ENCODE assay signal across 12 cellular contexts in genomic region chr2:107808986-107809385, GRCh38. TPM values are rescaled to one million over a fixed set of nuclear protein-coding genes. Genes with fewer than 3 reads are reported as not detected.
DNase-seq lines count a peak whose midpoint lies in the region; ATAC-seq, FAIRE-seq and TF ChIP-seq lines count a peak whose summit lies in the region.
"Had no signal": no experiment of that assay in that cellular context is flagged by ENCODE, and none has a peak within 500 bp of the region (broad histone marks: within the 10 kb centered on the region; RNA-seq: fewer than 3 reads in every experiment).

No MANE protein-coding gene starts in this region.

- CTCF ChIA-PET in HepG2 (lab: Yijun Ruan, JAX; ENCODE audit: low intra/inter-chr PET ratio, low total read pairs) (no interaction called here), HEK293T (lab: Yijun Ruan, JAX) (no interaction called here)
- CTCF ChIA-PET in CD4-positive, alpha-beta memory T cell (lab: Charles Lee; ENCODE audit: partially characterized antibody): no interaction called here

- H4K20me1 ChIP-seq in HepG2 (ENCODE audit: insufficient read depth, low read length): no peaks in the 10 kb centered on the region

- intact Hi-C loops in HepG2 (cut with micrococcal nuclease; ENCODE audit: unreplicated experiment) (no loop called here), right lobe of liver (cut with DNase I) (no loop called here), aorta (cut with DNase I) (no loop called here)
- intact Hi-C loops in CD4-positive, alpha-beta memory T cell (cut with micrococcal nuclease): no loop called here

- TF ChIP-seq EP300 in HepG2 (IDR thresholded peaks at IDR 0.05; ENCODE audit: low read depth in 2 of 2, low read length in 2 of 2) (no peak), HepG2 (CRISPR knock-in tag; IDR thresholded peaks at IDR 0.05; ENCODE audit: borderline replicate concordance) (no peak)

- no peak for TF ChIP-seq CTCF in HepG2 (CRISPR knock-in tag; IDR thresholded peaks at IDR 0.05)
- TF ChIP-seq CTCF in right lobe of liver (IDR thresholded peaks at IDR 0.05): no peak

- ATAC-seq in HepG2 (peak; percentile 54), right lobe of liver (no peak), aorta (ENCODE audit: low FRiP score) (peak; percentile 71), GM18867 (IDR thresholded peaks at IDR 0.05; ENCODE audit: unreplicated experiment) (no peak)
- ATAC-seq: T-cell had no signal

- H3K9me3 Mint-ChIP-seq in CD4-positive, alpha-beta memory T cell: peaks cover 0 to 3% (median 0%) of the 10 kb centered on the region in 8 donors
- H3K9me3 Mint-ChIP-seq: activated CD4-positive, alpha-beta T cell treated with anti-CD3 and anti-CD28 coated beads, Interleukin-2, amount 10 ng/mL, durations not matched to agents 24 days and 14 days had no signal

- no peaks in the 10 kb centered on the region for H3K27me3 ChIP-seq in HepG2 (ENCODE audit: control insufficient read depth in 1 of 2, insufficient read depth in 2 of 2, low read length in 2 of 2)
- H3K27me3 ChIP-seq in right lobe of liver: no peaks in the 10 kb centered on the region
- H3K27me3 ChIP-seq in aorta (ENCODE audit: control insufficient read depth in 1 of 2, insufficient read depth in 2 of 2, low read length in 1 of 2): no peaks in the 10 kb centered on the region
- H3K27me3 ChIP-seq in CD4-positive, alpha-beta memory T cell (ENCODE audit: insufficient read depth, low read length): no peaks in the 10 kb centered on the region

- H3K79me2 ChIP-seq in HepG2 (ENCODE audit: insufficient read depth, low read length): no peaks in the 10 kb centered on the region

- H3K4me2 ChIP-seq in HepG2 (ENCODE audit: low read depth, low read length): no peak overlapping the region

- no peak for TF ChIP-seq RAD21 in HepG2 (CRISPR knock-in tag; IDR thresholded peaks at IDR 0.05)

- no peak for DNase-seq in HepG2 (ENCODE audit: low spot score)
- DNase-seq in right lobe of liver: no peak
- peak; percentile 69 for DNase-seq in SHP77 treated with DMSO at 0.1 percent for 48 hours (lab: John Stamatoyannopoulos, UW)
- DNase-seq in islet precursor cell: peak; percentile 82
- no peak for DNase-seq in aorta
- DNase-seq in HEK293T (ENCODE audit: extremely low spot score): no peak
- no peak for DNase-seq in CD4-positive, alpha-beta memory T cell
- DNase-seq: activated CD4-positive, alpha-beta T cell treated with anti-CD3 and anti-CD28 coated beads, Interleukin-2, amount 10 ng/mL, durations not matched to agents 24 days and 14 days; T-cell had no signal

- POLR2A ChIA-PET in HepG2 (lab: Yijun Ruan, JAX): no interaction called here
- POLR2A ChIA-PET in HEK293T (lab: Yijun Ruan, JAX): no interaction called here
- POLR2A ChIA-PET in CD4-positive, alpha-beta memory T cell (lab: Charles Lee; ENCODE audit: partially characterized antibody): no interaction called here

- H3K4me1 ChIP-seq in HepG2 (ENCODE audit: insufficient read depth, low read length) (peaks cover 12% of the 10 kb centered on the region), right lobe of liver (no peaks in the 10 kb centered on the region), aorta (ENCODE audit: control insufficient read depth in 1 of 2, insufficient read depth in 2 of 2, low read length in 2 of 2) (peaks cover 0 to 4% of the 10 kb centered on the region in 2 donors)
- H3K4me1 ChIP-seq in CD4-positive, alpha-beta memory T cell (ENCODE audit: insufficient read depth, low read length): no peaks in the 10 kb centered on the region

- H3K4me3 Mint-ChIP-seq in CD4-positive, alpha-beta memory T cell: no peak overlapping the region
- H3K4me3 Mint-ChIP-seq: activated CD4-positive, alpha-beta T cell treated with anti-CD3 and anti-CD28 coated beads, Interleukin-2, amount 10 ng/mL, durations not matched to agents 24 days and 14 days; T-cell had no signal

- H3K36me3 Mint-ChIP-seq in CD4-positive, alpha-beta memory T cell: no peaks in the 10 kb centered on the region
- H3K36me3 Mint-ChIP-seq: T-cell had no signal

- WGBS in HepG2 (ENCODE audit: low lambda C conversion rate): 23% methylated on average over 6 of the region's 7 CpGs
- whole genome bisulfite sequencing in right lobe of liver (ENCODE audit: insufficient coverage, low coverage, low lambda C conversion rate, missing lambda C conversion rate): 62% methylated on average over 7 of the region's 7 CpGs
- 4 to 6% methylated on average over 7 of the region's 7 CpGs for WGBS in aorta, 2 donors

- no peaks in the 10 kb centered on the region for H3K36me3 ChIP-seq in HepG2 (replicated peaks in 1 of 2; ENCODE audit: control insufficient read depth in 1 of 2, insufficient read depth in 2 of 2, low read length in 2 of 2)
- H3K36me3 ChIP-seq in right lobe of liver: no peaks in the 10 kb centered on the region
- H3K36me3 ChIP-seq in aorta (ENCODE audit: control insufficient read depth in 1 of 2, insufficient read depth in 2 of 2, low read length in 1 of 2): no peaks in the 10 kb centered on the region
- no peaks in the 10 kb centered on the region for H3K36me3 ChIP-seq in CD4-positive, alpha-beta memory T cell (ENCODE audit: insufficient read depth, low read length)

- H3K4me3 ChIP-seq in HepG2 (replicated peaks in 1 of 3; ENCODE audit: insufficient read depth in 1 of 3, low read depth in 2 of 3, low read length in 3 of 3) (no peak overlapping the region), right lobe of liver (no peak overlapping the region), aorta (ENCODE audit: low read length in 2 of 2) (no peak overlapping the region)
- no peak overlapping the region for H3K4me3 ChIP-seq in CD4-positive, alpha-beta memory T cell (ENCODE audit: low read length in 2 of 2)

- no peaks in the 10 kb centered on the region for H3K4me1 Mint-ChIP-seq in CD4-positive, alpha-beta memory T cell
- H3K4me1 Mint-ChIP-seq: activated CD4-positive, alpha-beta T cell treated with anti-CD3 and anti-CD28 coated beads, Interleukin-2, amount 10 ng/mL, durations not matched to agents 24 days and 14 days; T-cell had no signal

- H3K27ac ChIP-seq in HepG2 (ENCODE audit: extremely low read length, insufficient read depth, low read length): no peak overlapping the region
- H3K27ac ChIP-seq in right lobe of liver: no peak overlapping the region
- peak overlapping the region in 1 of 2 donors; percentile 1 for H3K27ac ChIP-seq in aorta (ENCODE audit: low read depth in 1 of 2, low read length in 2 of 2)
- H3K27ac ChIP-seq in CD4-positive, alpha-beta memory T cell (ENCODE audit: low read depth, low read length): no peak overlapping the region

- no peaks in the 10 kb centered on the region for H3K27me3 Mint-ChIP-seq in CD4-positive, alpha-beta memory T cell
- H3K27me3 Mint-ChIP-seq: activated CD4-positive, alpha-beta T cell treated with anti-CD3 and anti-CD28 coated beads, Interleukin-2, amount 10 ng/mL, durations not matched to agents 24 days and 14 days had no signal

- no peak overlapping the region for H3K27ac Mint-ChIP-seq in CD4-positive, alpha-beta memory T cell
- H3K27ac Mint-ChIP-seq: activated CD4-positive, alpha-beta T cell treated with anti-CD3 and anti-CD28 coated beads, Interleukin-2, amount 10 ng/mL, durations not matched to agents 24 days and 14 days; T-cell had no signal

- no peak for FAIRE-seq in HepG2 (lab: Jason Lieb, UNC)
- FAIRE-seq: astrocyte, endometrium had no signal

- no peak overlapping the region for H3K9ac ChIP-seq in HepG2 (ENCODE audit: insufficient read depth, low read depth, low read length)

- no peak overlapping the region for H2AFZ ChIP-seq in HepG2 (ENCODE audit: low read length)

- H3K9me3 ChIP-seq in HepG2 (ENCODE audit: low read length): no peaks in the 10 kb centered on the region
- no peaks in the 10 kb centered on the region for H3K9me3 ChIP-seq in right lobe of liver
- no peaks in the 10 kb centered on the region for H3K9me3 ChIP-seq in aorta (ENCODE audit: control insufficient read depth, low read length)
- no peaks in the 10 kb centered on the region for H3K9me3 ChIP-seq in CD4-positive, alpha-beta memory T cell (ENCODE audit: control insufficient read depth in 1 of 2, low read length in 2 of 2)

- in situ Hi-C loops in HepG2 (cut with HindIII; ENCODE audit: extremely low pct_ligation_motif_present, low pct_unique_long_range_greater_than_20kb): no loop called here

- no TSS peak for BruUV-seq in HepG2 (replicated peaks; lab: Mats Ljungman, UMichigan)

- no peak for TF ChIP-seq POLR2A in HepG2 (IDR thresholded peaks at IDR 0.05; ENCODE audit: insufficient read depth in 1 of 2, low read depth in 2 of 2, low read length in 2 of 2)
- no peak for TF ChIP-seq POLR2A in right lobe of liver (IDR thresholded peaks at IDR 0.05)

TF ChIP-seq in HepG2, 621 proteins besides CTCF, POLR2A, EP300 and RAD21 (continues in another document):
- no peak for TF ChIP-seq CREM (IDR thresholded peaks at IDR 0.05)
- TF ChIP-seq CREM (CRISPR knock-in tag; IDR thresholded peaks at IDR 0.05): no peak

RNA-seq across cellular contexts. Expression of gene RGPD4, which starts 17.7 kb away (rescaled TPM):
- not detected in 2 replicates for total RNA-seq in HepG2 (2016; rRNA removed; fragmentation: Illumina TruSeq; extraction: Trizol)
- not detected in 2 replicates for total RNA-seq in HepG2 (2016; cell fraction: cytosol; rRNA removed; fragmentation: Illumina TruSeq; extraction: Trizol; ENCODE audit: low read depth)
- total RNA-seq in HepG2 (2016; cell fraction: insoluble cytoplasmic fraction; rRNA removed; fragmentation: Illumina TruSeq; extraction: Trizol): 0.03 TPM in 1 of 2 replicates, not detected in the other
- total RNA-seq in HepG2 (2016; cell fraction: membrane; rRNA removed; fragmentation: Illumina TruSeq; extraction: Trizol): not detected in 2 replicates
- not detected in 2 replicates for total RNA-seq in HepG2 (2016; cell fraction: nucleus; rRNA removed; fragmentation: Illumina TruSeq; extraction: Trizol)
- not detected in 2 replicates for polyA plus RNA-seq in HepG2 (2011; rRNA removed)
- polyA plus RNA-seq in HepG2 (2011; cell fraction: cytosol; rRNA removed): not detected in 2 replicates
- not detected in 2 replicates for polyA plus RNA-seq in HepG2 (2011; cell fraction: nucleus; rRNA removed)
- 0.03 TPM in 2 replicates for polyA plus RNA-seq in HepG2 (2012)
- polyA plus RNA-seq in HepG2 (2016; cell fraction: cytosol; fragmentation: Illumina TruSeq; extraction: Trizol; ENCODE audit: low read depth): not detected in 2 replicates
- not detected in 2 replicates for polyA plus RNA-seq in HepG2 (2016; cell fraction: insoluble cytoplasmic fraction; fragmentation: Illumina TruSeq; extraction: Trizol; ENCODE audit: low read depth)
- not detected in 2 replicates for polyA plus RNA-seq in HepG2 (2016; cell fraction: membrane; fragmentation: Illumina TruSeq; extraction: Trizol; ENCODE audit: low read depth)
- not detected in 2 replicates for polyA plus RNA-seq in HepG2 (2016; cell fraction: nucleus; fragmentation: Illumina TruSeq; extraction: Trizol; ENCODE audit: insufficient read depth, low read depth)
- not detected in 2 replicates for polyA minus RNA-seq in HepG2 (2011; rRNA and poly(A)+ RNA removed; ENCODE audit: low replicate concordance)
- polyA minus RNA-seq in HepG2 (2011; cell fraction: cytosol; rRNA and poly(A)+ RNA removed): not detected in 2 replicates
- polyA minus RNA-seq in HepG2 (2011; cell fraction: nucleus; rRNA and poly(A)+ RNA removed): not detected in 2 replicates
- not detected for total RNA-seq in right lobe of liver
- under 1 TPM; 0.33 to 0.39 TPM for total RNA-seq in aorta
- polyA plus RNA-seq in aorta: not detected
- under 1 TPM in 1 of 2 experiments, not detected in 1; 0.09 TPM for total RNA-seq in CD4-positive, alpha-beta memory T cell
- under 1 TPM in 1 of 2 donors, not detected in 1; 0.03 TPM for polyA plus RNA-seq in CD4-positive, alpha-beta memory T cell
- total RNA-seq: activated CD4-positive, alpha-beta T cell treated with anti-CD3 and anti-CD28 coated beads, Interleukin-2, amount 10 ng/mL, durations not matched to agents 24 days and 14 days; astrocyte had no signal

Comparison
In these comparisons a context has a peak if more than half of its experiments do, and no peak if none do; other contexts are left out.
1. ATAC-seq: peak in HepG2 (single experiment) and aorta (single experiment); none in right lobe of liver (0 of 4) and GM18867 (single experiment).
2. DNase-seq: peak in SHP77 treated with DMSO at 0.1 percent for 48 hours (single experiment) and islet precursor cell (single experiment); none in HepG2 (single experiment), right lobe of liver (0 of 3), aorta (0 of 2), HEK293T (single experiment) and CD4-positive, alpha-beta memory T cell (0 of 5).